10 cellular contexts compared by ENCODE assay signal in the genomic region with DNA sequence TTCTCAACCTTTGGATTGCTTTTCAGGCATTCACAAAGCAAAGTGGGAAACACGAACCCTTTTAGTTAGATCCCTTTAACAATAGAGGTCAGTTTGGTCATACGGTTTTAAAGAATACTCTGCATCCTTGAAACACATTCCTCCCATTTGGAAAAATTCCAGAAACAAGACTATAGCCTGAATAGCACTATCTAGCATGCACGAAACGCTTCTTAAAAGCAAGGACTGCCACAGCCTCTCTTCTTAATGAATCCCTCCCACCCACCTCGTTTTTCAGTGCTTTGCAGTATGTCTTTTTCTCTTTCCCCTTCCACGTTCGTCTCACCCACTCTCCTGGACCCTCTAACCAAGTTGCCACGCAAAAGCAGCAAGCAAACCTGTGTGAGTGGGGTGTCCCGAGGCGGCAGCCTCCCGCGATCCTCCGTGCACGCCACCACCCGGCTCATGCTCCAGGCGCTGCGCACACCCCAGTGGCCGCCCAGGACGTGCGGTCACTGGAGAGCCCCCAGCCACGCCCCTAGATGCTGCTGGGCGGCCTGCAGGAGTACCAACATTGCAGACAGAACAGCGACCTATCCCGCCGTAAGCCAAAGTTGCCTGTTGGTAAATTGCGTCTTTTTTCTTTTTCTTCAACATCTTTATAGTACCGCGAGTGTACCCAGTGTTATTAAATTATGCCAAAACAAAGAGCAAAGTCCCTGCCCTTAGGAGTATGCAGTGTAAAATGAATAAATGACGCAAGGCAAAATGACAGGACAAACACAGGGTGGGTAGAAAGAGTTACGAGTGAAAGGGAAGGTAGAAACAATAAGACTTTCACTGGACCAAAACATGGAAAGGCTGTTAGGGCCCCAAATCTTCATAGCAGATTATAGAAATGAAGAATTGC. TPM values are rescaled to one million over a fixed set of nuclear protein-coding genes. Genes with fewer than 3 reads are reported as not detected.
A peak's percentile ranks its signal among the peaks of the same experiment; 100 is the strongest.
DNase-seq lines count a peak whose midpoint lies in the region; ATAC-seq and TF ChIP-seq lines count a peak whose summit lies in the region.
"Had no signal": no experiment of that assay in that cellular context is flagged by ENCODE, and none has a peak within 500 bp of the region (broad histone marks: within the 10 kb centered on the region; RNA-seq: fewer than 3 reads in every experiment).

TSS of gene SLC38A4 (minus strand) at position 472 of the 889 bp plus-strand sequence. CDS start 32,926 bp downstream, outside the sequence.

- peaks cover under 1% of the 10 kb centered on the region for H3K4me1 Mint-ChIP-seq in stimulated activated effector memory CD8-positive, alpha-beta T cell treated with anti-CD3 and anti-CD28 coated beads, Interleukin-12 subunit alpha, Interleukin-12 subunit beta, amount 100 ng/mL, for 72 hours
- peaks cover under 1% of the 10 kb centered on the region for H3K4me1 Mint-ChIP-seq in activated CD8-positive, alpha-beta T cell treated with anti-CD3 and anti-CD28 coated beads for 36 hours (ENCODE audit: low read depth)

- no peaks in the 10 kb centered on the region for H3K9me3 ChIP-seq in NT2/D1 (ENCODE audit: insufficient read depth, low read length)

- H3K27me3 ChIP-seq in NT2/D1 (ENCODE audit: insufficient read depth, insufficient read length): peaks cover 56% of the 10 kb centered on the region

- ATAC-seq in HG02938 (IDR thresholded peaks at IDR 0.05; ENCODE audit: unreplicated experiment): no peak
- no peak for ATAC-seq in stimulated activated effector memory CD8-positive, alpha-beta T cell treated with anti-CD3 and anti-CD28 coated beads, Interleukin-12 subunit alpha, Interleukin-12 subunit beta, amount 100 ng/mL, for 72 hours
- no peak for ATAC-seq in activated CD8-positive, alpha-beta T cell treated with anti-CD3 and anti-CD28 coated beads for 36 hours

- H3K27me3 Mint-ChIP-seq in activated CD8-positive, alpha-beta T cell treated with anti-CD3 and anti-CD28 coated beads for 36 hours: peaks cover 38% of the 10 kb centered on the region

- TF ChIP-seq CTCF in AG09319 (IDR thresholded peaks at IDR 0.05; ENCODE audit: low read depth, low read length) (peak; percentile 24), fibroblast of mammary gland (conservative IDR thresholded peaks at IDR 0.05; ENCODE audit: control insufficient read depth, insufficient read depth, low read depth, low read length) (no peak)
- no peak for TF ChIP-seq CTCF in activated CD8-positive, alpha-beta T cell treated with anti-CD3 and anti-CD28 coated beads for 36 hours (IDR thresholded peaks at IDR 0.05)

- no peaks in the 10 kb centered on the region for H3K9me3 Mint-ChIP-seq in stimulated activated effector memory CD8-positive, alpha-beta T cell treated with anti-CD3 and anti-CD28 coated beads, Interleukin-12 subunit alpha, Interleukin-12 subunit beta, amount 100 ng/mL, for 72 hours
- H3K9me3 Mint-ChIP-seq in activated CD8-positive, alpha-beta T cell treated with anti-CD3 and anti-CD28 coated beads for 36 hours: no peaks in the 10 kb centered on the region
- H3K9me3 Mint-ChIP-seq: activated naive CD8-positive, alpha-beta T cell treated with anti-CD3 and anti-CD28 coated beads, Interleukin-2, amount 10 ng/mL, durations not matched to agents 7 days and 5 days had no signal

- no peak within 1 kb of the TSS for H3K9ac ChIP-seq in NT2/D1 (ENCODE audit: insufficient read length, low read depth)

- no peaks in the 10 kb centered on the region for H3K36me3 ChIP-seq in NT2/D1 (ENCODE audit: insufficient read depth, insufficient read length, low read length)
- H3K36me3 ChIP-seq: spleen had no signal

- H3K4me3 Mint-ChIP-seq in stimulated activated effector memory CD8-positive, alpha-beta T cell treated with anti-CD3 and anti-CD28 coated beads, Interleukin-12 subunit alpha, Interleukin-12 subunit beta, amount 100 ng/mL, for 72 hours: no peak within 1 kb of the TSS
- H3K4me3 Mint-ChIP-seq in activated CD8-positive, alpha-beta T cell treated with anti-CD3 and anti-CD28 coated beads for 36 hours: no peak within 1 kb of the TSS
- H3K4me3 Mint-ChIP-seq: activated naive CD8-positive, alpha-beta T cell treated with anti-CD3 and anti-CD28 coated beads, Interleukin-2, amount 10 ng/mL, durations not matched to agents 7 days and 5 days had no signal

- DNase-seq in AG09319 (ENCODE audit: extremely low read depth, low read depth) (peak; percentile 7), NT2/D1 (ENCODE audit: low read depth, low spot score) (no peak), fibroblast of mammary gland (ENCODE audit: low read depth) (peak; percentile 21), myocyte (ENCODE audit: low read depth) (peak; percentile 53), 8988T (no peak)
- DNase-seq in stimulated activated effector memory CD8-positive, alpha-beta T cell treated with anti-CD3 and anti-CD28 coated beads, Interleukin-12 subunit alpha, Interleukin-12 subunit beta, amount 100 ng/mL, for 72 hours (ENCODE audit: low spot score in 2 of 2): no peak
- no peak for DNase-seq in activated CD8-positive, alpha-beta T cell treated with anti-CD3 and anti-CD28 coated beads for 36 hours
- DNase-seq: activated naive CD8-positive, alpha-beta T cell treated with anti-CD3 and anti-CD28 coated beads, Interleukin-2, amount 10 ng/mL, durations not matched to agents 7 days and 5 days; spleen had no signal

- intact Hi-C loops in activated CD8-positive, alpha-beta T cell treated with anti-CD3 and anti-CD28 coated beads for 36 hours (cut with micrococcal nuclease): no loop called here

- H3K4me1 ChIP-seq in NT2/D1 (ENCODE audit: insufficient read depth, insufficient read length): no peaks in the 10 kb centered on the region

- H3K27ac Mint-ChIP-seq in stimulated activated effector memory CD8-positive, alpha-beta T cell treated with anti-CD3 and anti-CD28 coated beads, Interleukin-12 subunit alpha, Interleukin-12 subunit beta, amount 100 ng/mL, for 72 hours: no peak within 1 kb of the TSS
- no peak within 1 kb of the TSS for H3K27ac Mint-ChIP-seq in activated CD8-positive, alpha-beta T cell treated with anti-CD3 and anti-CD28 coated beads for 36 hours
- H3K27ac Mint-ChIP-seq: activated naive CD8-positive, alpha-beta T cell treated with anti-CD3 and anti-CD28 coated beads, Interleukin-2, amount 10 ng/mL, durations not matched to agents 7 days and 5 days had no signal

- POLR2A ChIA-PET in activated CD8-positive, alpha-beta T cell treated with anti-CD3 and anti-CD28 coated beads for 36 hours (lab: Charles Lee): interaction anchor here (0.7 kb wide), 1 partner anchor 38 kb away, joined by 3 read pairs; no protein-coding TSS in a partner anchor

- CTCF ChIA-PET in activated CD8-positive, alpha-beta T cell treated with anti-CD3 and anti-CD28 coated beads for 36 hours (lab: Charles Lee): no interaction called here

- H3K36me3 Mint-ChIP-seq in stimulated activated effector memory CD8-positive, alpha-beta T cell treated with anti-CD3 and anti-CD28 coated beads, Interleukin-12 subunit alpha, Interleukin-12 subunit beta, amount 100 ng/mL, for 72 hours: no peaks in the 10 kb centered on the region
- H3K36me3 Mint-ChIP-seq in activated CD8-positive, alpha-beta T cell treated with anti-CD3 and anti-CD28 coated beads for 36 hours (ENCODE audit: low read depth): no peaks in the 10 kb centered on the region
- H3K36me3 Mint-ChIP-seq: activated naive CD8-positive, alpha-beta T cell treated with anti-CD3 and anti-CD28 coated beads, Interleukin-2, amount 10 ng/mL, durations not matched to agents 7 days and 5 days had no signal

- H3K4me3 ChIP-seq in NT2/D1 (ENCODE audit: insufficient read length, low read depth): peak within 1 kb of the TSS; percentile 47
- peak within 1 kb of the TSS; percentile 30 for H3K4me3 ChIP-seq in fibroblast of mammary gland (ENCODE audit: control insufficient read depth, low read depth, low read length)

RNA-seq across cellular contexts. Expression of gene SLC38A4, which starts in this region (rescaled TPM):
- 3.9 and 4.1 TPM in 2 replicates for total RNA-seq in myocyte
- polyA plus RNA-seq in myocyte (2012): 3.1 TPM
- not detected for total RNA-seq in activated CD8-positive, alpha-beta T cell treated with anti-CD3 and anti-CD28 coated beads for 36 hours
- total RNA-seq: activated naive CD8-positive, alpha-beta T cell treated with anti-CD3 and anti-CD28 coated beads, Interleukin-2, amount 10 ng/mL, durations not matched to agents 7 days and 5 days had no signal

Comparison
In these comparisons a context has a peak if more than half of its experiments do, and no peak if none do; other contexts are left out.
1. DNase-seq: peak in AG09319 (single experiment), fibroblast of mammary gland (single experiment) and myocyte (single experiment); none in NT2/D1 (single experiment), 8988T (single experiment), stimulated activated effector memory CD8-positive, alpha-beta T cell treated with anti-CD3 and anti-CD28 coated beads, Interleukin-12 subunit alpha, Interleukin-12 subunit beta, amount 100 ng/mL, for 72 hours (0 of 2) and activated CD8-positive, alpha-beta T cell treated with anti-CD3 and anti-CD28 coated beads for 36 hours (single experiment).